In the genomic region with DNA sequence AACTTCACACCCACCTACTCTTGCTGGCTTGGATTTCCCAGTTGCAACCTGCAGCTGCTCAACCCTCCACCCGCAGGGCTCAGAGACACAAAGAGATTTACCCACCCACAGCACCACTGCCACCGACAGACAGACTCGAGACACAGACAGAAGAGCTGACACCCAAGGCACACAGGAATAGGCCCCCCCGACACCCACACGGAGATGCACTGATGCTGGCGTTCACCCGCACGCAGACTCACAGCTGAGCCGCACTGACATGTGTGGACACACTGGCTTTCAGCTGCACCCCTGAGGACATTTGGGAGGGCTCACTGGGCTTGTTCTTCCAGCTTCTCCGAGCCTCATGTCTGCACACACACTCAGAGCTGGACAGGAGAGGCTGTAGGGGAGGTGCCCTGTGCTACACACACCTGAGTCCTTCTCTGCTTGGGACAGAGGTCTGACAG, we compare ENCODE assay signal across 1 cellular context.
TF ChIP-seq lines count a peak whose summit lies in the region.

No MANE protein-coding gene starts in this region.

TF ChIP-seq in HepG2, 621 proteins besides CTCF, POLR2A, EP300 and RAD21 (continues in another document):
- TF ChIP-seq SAFB2 (CRISPR knock-in tag; IDR thresholded peaks at IDR 0.05; ENCODE audit: borderline replicate concordance, low read depth): 0 out of 2 replicates have a peak, but pooled peaks have one; percentile 5
- no peak for TF ChIP-seq TOPORS (CRISPR knock-in tag; IDR thresholded peaks at IDR 0.05)
- TF ChIP-seq ZNF552 (CRISPR knock-in tag; IDR thresholded peaks at IDR 0.05; ENCODE audit: borderline replicate concordance): no peak
- peak; percentile 44 for TF ChIP-seq ZMYM3 (CRISPR knock-in tag; IDR thresholded peaks at IDR 0.05)
- TF ChIP-seq ZNF468 (CRISPR knock-in tag; IDR thresholded peaks at IDR 0.05): no peak
- no peak for TF ChIP-seq ZNF354B (CRISPR knock-in tag; IDR thresholded peaks at IDR 0.05)
- TF ChIP-seq ZSCAN31 (CRISPR knock-in tag; IDR thresholded peaks at IDR 0.05; ENCODE audit: low read depth): no peak
- TF ChIP-seq ZNF326 (CRISPR knock-in tag; IDR thresholded peaks at IDR 0.05; ENCODE audit: borderline replicate concordance): no peak
- TF ChIP-seq ZNF841 (CRISPR knock-in tag; IDR thresholded peaks at IDR 0.05; ENCODE audit: borderline replicate concordance): no peak
- TF ChIP-seq, protein P1, sequence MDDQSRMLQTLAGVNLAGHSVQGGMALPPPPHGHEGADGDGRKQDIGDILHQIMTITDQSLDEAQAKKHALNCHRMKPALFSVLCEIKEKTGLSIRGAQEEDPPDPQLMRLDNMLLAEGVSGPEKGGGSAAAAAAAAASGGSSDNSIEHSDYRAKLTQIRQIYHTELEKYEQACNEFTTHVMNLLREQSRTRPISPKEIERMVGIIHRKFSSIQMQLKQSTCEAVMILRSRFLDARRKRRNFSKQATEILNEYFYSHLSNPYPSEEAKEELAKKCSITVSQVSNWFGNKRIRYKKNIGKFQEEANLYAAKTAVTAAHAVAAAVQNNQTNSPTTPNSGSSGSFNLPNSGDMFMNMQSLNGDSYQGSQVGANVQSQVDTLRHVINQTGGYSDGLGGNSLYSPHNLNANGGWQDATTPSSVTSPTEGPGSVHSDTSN (CRISPR knock-in tag; IDR thresholded peaks at IDR 0.05; ENCODE audit: borderline replicate concordance): no peak
- TF ChIP-seq, protein P2, sequence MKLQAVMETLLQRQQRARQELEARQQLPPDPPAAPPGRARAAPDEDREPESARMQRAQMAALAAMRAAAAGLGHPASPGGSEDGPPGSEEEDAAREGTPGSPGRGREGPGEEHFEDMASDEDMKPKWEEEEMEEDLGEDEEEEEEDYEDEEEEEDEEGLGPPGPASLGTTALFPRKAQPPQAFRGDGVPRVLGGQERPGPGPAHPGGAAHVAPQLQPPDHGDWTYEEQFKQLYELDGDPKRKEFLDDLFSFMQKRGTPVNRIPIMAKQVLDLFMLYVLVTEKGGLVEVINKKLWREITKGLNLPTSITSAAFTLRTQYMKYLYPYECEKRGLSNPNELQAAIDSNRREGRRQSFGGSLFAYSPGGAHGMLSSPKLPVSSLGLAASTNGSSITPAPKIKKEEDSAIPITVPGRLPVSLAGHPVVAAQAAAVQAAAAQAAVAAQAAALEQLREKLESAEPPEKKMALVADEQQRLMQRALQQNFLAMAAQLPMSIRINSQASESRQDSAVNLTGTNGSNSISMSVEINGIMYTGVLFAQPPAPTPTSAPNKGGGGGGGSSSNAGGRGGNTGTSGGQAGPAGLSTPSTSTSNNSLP (IDR thresholded peaks at IDR 0.05; ENCODE audit: low read depth, low read length): no peak
- no peak for TF ChIP-seq ZKSCAN1 (IDR thresholded peaks at IDR 0.05; ENCODE audit: low read length)
- TF ChIP-seq ZNF430 (CRISPR knock-in tag; IDR thresholded peaks at IDR 0.05): peak; percentile 16; the same call in 1 of the 2 replicates
- TF ChIP-seq ZNF296 (CRISPR knock-in tag; conservative IDR thresholded peaks at IDR 0.05): no peak
- 0 out of 2 replicates have a peak, but pooled peaks have one; percentile 64 for TF ChIP-seq ZNF839 (CRISPR knock-in tag; IDR thresholded peaks at IDR 0.05; ENCODE audit: borderline replicate concordance)
- 0 out of 2 replicates have a peak, but pooled peaks have one; percentile 8 for TF ChIP-seq ZNF776 (CRISPR knock-in tag; IDR thresholded peaks at IDR 0.05)
- TF ChIP-seq, protein P3, sequence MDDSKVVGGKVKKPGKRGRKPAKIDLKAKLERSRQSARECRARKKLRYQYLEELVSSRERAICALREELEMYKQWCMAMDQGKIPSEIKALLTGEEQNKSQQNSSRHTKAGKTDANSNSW (CRISPR knock-in tag; IDR thresholded peaks at IDR 0.05; ENCODE audit: borderline replicate concordance): no peak
- no peak for TF ChIP-seq POGZ (CRISPR knock-in tag; IDR thresholded peaks at IDR 0.05)
- TF ChIP-seq ZNF138 (CRISPR knock-in tag; IDR thresholded peaks at IDR 0.05; ENCODE audit: low read depth): no peak
- TF ChIP-seq ZSCAN9 (CRISPR knock-in tag; IDR thresholded peaks at IDR 0.05; ENCODE audit: borderline replicate concordance): no peak
- TF ChIP-seq, protein P4, sequence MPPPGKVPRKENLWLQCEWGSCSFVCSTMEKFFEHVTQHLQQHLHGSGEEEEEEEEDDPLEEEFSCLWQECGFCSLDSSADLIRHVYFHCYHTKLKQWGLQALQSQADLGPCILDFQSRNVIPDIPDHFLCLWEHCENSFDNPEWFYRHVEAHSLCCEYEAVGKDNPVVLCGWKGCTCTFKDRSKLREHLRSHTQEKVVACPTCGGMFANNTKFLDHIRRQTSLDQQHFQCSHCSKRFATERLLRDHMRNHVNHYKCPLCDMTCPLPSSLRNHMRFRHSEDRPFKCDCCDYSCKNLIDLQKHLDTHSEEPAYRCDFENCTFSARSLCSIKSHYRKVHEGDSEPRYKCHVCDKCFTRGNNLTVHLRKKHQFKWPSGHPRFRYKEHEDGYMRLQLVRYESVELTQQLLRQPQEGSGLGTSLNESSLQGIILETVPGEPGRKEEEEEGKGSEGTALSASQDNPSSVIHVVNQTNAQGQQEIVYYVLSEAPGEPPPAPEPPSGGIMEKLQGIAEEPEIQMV (CRISPR knock-in tag; IDR thresholded peaks at IDR 0.05; ENCODE audit: low read depth): no peak; the same call in 1 of the 2 replicates
- TF ChIP-seq TBX2 (CRISPR knock-in tag; IDR thresholded peaks at IDR 0.05; ENCODE audit: borderline replicate concordance): peak; percentile 3; the same call in 1 of the 2 replicates
- TF ChIP-seq HMG20A (CRISPR knock-in tag; IDR thresholded peaks at IDR 0.05; ENCODE audit: borderline replicate concordance): no peak
- 0 out of 2 replicates have a peak, but pooled peaks have one; percentile 27 for TF ChIP-seq ZMYM2 (CRISPR knock-in tag; IDR thresholded peaks at IDR 0.05)
- TF ChIP-seq SYNCRIP (IDR thresholded peaks at IDR 0.05; ENCODE audit: insufficient read depth, low read depth, low read length): no peak
- TF ChIP-seq ZNF562 (CRISPR knock-in tag; IDR thresholded peaks at IDR 0.05; ENCODE audit: borderline replicate concordance): no peak
- TF ChIP-seq ZNF670 (CRISPR knock-in tag; IDR thresholded peaks at IDR 0.05; ENCODE audit: borderline replicate concordance): no peak
- TF ChIP-seq FOXJ3 (CRISPR knock-in tag; IDR thresholded peaks at IDR 0.05; ENCODE audit: borderline replicate concordance): no peak
- TF ChIP-seq, protein P5, sequence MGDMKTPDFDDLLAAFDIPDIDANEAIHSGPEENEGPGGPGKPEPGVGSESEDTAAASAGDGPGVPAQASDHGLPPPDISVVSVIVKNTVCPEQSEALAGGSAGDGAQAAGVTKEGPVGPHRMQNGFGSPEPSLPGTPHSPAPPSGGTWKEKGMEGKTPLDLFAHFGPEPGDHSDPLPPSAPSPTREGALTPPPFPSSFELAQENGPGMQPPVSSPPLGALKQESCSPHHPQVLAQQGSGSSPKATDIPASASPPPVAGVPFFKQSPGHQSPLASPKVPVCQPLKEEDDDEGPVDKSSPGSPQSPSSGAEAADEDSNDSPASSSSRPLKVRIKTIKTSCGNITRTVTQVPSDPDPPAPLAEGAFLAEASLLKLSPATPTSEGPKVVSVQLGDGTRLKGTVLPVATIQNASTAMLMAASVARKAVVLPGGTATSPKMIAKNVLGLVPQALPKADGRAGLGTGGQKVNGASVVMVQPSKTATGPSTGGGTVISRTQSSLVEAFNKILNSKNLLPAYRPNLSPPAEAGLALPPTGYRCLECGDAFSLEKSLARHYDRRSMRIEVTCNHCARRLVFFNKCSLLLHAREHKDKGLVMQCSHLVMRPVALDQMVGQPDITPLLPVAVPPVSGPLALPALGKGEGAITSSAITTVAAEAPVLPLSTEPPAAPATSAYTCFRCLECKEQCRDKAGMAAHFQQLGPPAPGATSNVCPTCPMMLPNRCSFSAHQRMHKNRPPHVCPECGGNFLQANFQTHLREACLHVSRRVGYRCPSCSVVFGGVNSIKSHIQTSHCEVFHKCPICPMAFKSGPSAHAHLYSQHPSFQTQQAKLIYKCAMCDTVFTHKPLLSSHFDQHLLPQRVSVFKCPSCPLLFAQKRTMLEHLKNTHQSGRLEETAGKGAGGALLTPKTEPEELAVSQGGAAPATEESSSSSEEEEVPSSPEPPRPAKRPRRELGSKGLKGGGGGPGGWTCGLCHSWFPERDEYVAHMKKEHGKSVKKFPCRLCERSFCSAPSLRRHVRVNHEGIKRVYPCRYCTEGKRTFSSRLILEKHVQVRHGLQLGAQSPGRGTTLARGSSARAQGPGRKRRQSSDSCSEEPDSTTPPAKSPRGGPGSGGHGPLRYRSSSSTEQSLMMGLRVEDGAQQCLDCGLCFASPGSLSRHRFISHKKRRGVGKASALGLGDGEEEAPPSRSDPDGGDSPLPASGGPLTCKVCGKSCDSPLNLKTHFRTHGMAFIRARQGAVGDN (CRISPR knock-in tag; IDR thresholded peaks at IDR 0.05): peak; percentile 55; the same call in 1 of the 2 replicates
- TF ChIP-seq, protein P6, sequence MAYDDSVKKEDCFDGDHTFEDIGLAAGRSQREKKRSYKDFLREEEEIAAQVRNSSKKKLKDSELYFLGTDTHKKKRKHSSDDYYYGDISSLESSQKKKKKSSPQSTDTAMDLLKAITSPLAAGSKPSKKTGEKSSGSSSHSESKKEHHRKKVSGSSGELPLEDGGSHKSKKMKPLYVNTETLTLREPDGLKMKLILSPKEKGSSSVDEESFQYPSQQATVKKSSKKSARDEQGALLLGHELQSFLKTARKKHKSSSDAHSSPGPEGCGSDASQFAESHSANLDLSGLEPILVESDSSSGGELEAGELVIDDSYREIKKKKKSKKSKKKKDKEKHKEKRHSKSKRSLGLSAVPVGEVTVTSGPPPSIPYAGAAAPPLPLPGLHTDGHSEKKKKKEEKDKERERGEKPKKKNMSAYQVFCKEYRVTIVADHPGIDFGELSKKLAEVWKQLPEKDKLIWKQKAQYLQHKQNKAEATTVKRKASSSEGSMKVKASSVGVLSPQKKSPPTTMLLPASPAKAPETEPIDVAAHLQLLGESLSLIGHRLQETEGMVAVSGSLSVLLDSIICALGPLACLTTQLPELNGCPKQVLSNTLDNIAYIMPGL (CRISPR knock-in tag; IDR thresholded peaks at IDR 0.05; ENCODE audit: borderline replicate concordance in 1 of 2, low read depth in 1 of 2): no peak
- TF ChIP-seq TBP (CRISPR knock-in tag; IDR thresholded peaks at IDR 0.05): no peak
- TF ChIP-seq HHEX (CRISPR knock-in tag; IDR thresholded peaks at IDR 0.05): no peak
- 0 out of 2 replicates have a peak, but pooled peaks have one; percentile 41 for TF ChIP-seq CHCHD3 (CRISPR knock-in tag; IDR thresholded peaks at IDR 0.05)
- TF ChIP-seq GPN1 (CRISPR knock-in tag; IDR thresholded peaks at IDR 0.05; ENCODE audit: borderline replicate concordance): no peak
- TF ChIP-seq, protein P7, sequence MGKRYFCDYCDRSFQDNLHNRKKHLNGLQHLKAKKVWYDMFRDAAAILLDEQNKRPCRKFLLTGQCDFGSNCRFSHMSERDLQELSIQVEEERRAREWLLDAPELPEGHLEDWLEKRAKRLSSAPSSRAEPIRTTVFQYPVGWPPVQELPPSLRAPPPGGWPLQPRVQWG (CRISPR knock-in tag; IDR thresholded peaks at IDR 0.05; ENCODE audit: borderline replicate concordance, low read depth): no peak
- no peak for TF ChIP-seq HOXA7 (CRISPR knock-in tag; IDR thresholded peaks at IDR 0.05)
- TF ChIP-seq TEAD3 (CRISPR knock-in tag; optimal IDR thresholded peaks at IDR 0.05; ENCODE audit: borderline replicate concordance): no peak
- TF ChIP-seq ZNF598 (CRISPR knock-in tag; IDR thresholded peaks at IDR 0.05; ENCODE audit: borderline replicate concordance): peak; percentile 78; the same call in 1 of the 2 replicates
- no peak for TF ChIP-seq MIER2 (CRISPR knock-in tag; IDR thresholded peaks at IDR 0.05)
- TF ChIP-seq HOXA9 (CRISPR knock-in tag; IDR thresholded peaks at IDR 0.05; ENCODE audit: borderline replicate concordance): no peak
- 0 out of 2 replicates have a peak, but pooled peaks have one; percentile 6 for TF ChIP-seq ZNF251 (CRISPR knock-in tag; IDR thresholded peaks at IDR 0.05)
- TF ChIP-seq HMGA1 (CRISPR knock-in tag; conservative IDR thresholded peaks at IDR 0.05): no peak
- TF ChIP-seq ZZZ3 (CRISPR knock-in tag; IDR thresholded peaks at IDR 0.05; ENCODE audit: borderline replicate concordance): 0 out of 2 replicates have a peak, but pooled peaks have one; percentile 6
- TF ChIP-seq RNF2 (conservative IDR thresholded peaks at IDR 0.05; ENCODE audit: low read depth): no peak
- no peak for TF ChIP-seq ZFAT (CRISPR knock-in tag; conservative IDR thresholded peaks at IDR 0.05)
- TF ChIP-seq, protein P8, sequence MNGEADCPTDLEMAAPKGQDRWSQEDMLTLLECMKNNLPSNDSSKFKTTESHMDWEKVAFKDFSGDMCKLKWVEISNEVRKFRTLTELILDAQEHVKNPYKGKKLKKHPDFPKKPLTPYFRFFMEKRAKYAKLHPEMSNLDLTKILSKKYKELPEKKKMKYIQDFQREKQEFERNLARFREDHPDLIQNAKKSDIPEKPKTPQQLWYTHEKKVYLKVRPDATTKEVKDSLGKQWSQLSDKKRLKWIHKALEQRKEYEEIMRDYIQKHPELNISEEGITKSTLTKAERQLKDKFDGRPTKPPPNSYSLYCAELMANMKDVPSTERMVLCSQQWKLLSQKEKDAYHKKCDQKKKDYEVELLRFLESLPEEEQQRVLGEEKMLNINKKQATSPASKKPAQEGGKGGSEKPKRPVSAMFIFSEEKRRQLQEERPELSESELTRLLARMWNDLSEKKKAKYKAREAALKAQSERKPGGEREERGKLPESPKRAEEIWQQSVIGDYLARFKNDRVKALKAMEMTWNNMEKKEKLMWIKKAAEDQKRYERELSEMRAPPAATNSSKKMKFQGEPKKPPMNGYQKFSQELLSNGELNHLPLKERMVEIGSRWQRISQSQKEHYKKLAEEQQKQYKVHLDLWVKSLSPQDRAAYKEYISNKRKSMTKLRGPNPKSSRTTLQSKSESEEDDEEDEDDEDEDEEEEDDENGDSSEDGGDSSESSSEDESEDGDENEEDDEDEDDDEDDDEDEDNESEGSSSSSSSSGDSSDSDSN (CRISPR knock-in tag; IDR thresholded peaks at IDR 0.05): peak; percentile 39; the same call in 1 of the 2 replicates
- no peak for TF ChIP-seq NFYB (CRISPR knock-in tag; IDR thresholded peaks at IDR 0.05)
- TF ChIP-seq SP2 (CRISPR knock-in tag; IDR thresholded peaks at IDR 0.05): no peak
- TF ChIP-seq NR1H2 (CRISPR knock-in tag; IDR thresholded peaks at IDR 0.05; ENCODE audit: borderline replicate concordance, low read depth): peak; percentile 60; the same call in 1 of the 2 replicates
- TF ChIP-seq SMARCC2 (IDR thresholded peaks at IDR 0.05): no peak
- TF ChIP-seq SATB2 (CRISPR knock-in tag; IDR thresholded peaks at IDR 0.05): no peak
- TF ChIP-seq NR3C1 (CRISPR knock-in tag; IDR thresholded peaks at IDR 0.05): no peak
- TF ChIP-seq SETDB1 (CRISPR knock-in tag; IDR thresholded peaks at IDR 0.05; ENCODE audit: borderline replicate concordance): no peak
- no peak for TF ChIP-seq XRCC5 (optimal IDR thresholded peaks at IDR 0.05; ENCODE audit: low read length)
- TF ChIP-seq, protein P9, sequence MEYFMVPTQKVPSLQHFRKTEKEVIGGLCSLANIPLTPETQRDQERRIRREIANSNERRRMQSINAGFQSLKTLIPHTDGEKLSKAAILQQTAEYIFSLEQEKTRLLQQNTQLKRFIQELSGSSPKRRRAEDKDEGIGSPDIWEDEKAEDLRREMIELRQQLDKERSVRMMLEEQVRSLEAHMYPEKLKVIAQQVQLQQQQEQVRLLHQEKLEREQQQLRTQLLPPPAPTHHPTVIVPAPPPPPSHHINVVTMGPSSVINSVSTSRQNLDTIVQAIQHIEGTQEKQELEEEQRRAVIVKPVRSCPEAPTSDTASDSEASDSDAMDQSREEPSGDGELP (IDR thresholded peaks at IDR 0.05; ENCODE audit: borderline replicate concordance, low read depth): 0 out of 2 replicates have a peak, but pooled peaks have one; percentile 5
- TF ChIP-seq ZNF761 (CRISPR knock-in tag; conservative IDR thresholded peaks at IDR 0.05): 0 out of 2 replicates have a peak, but pooled peaks have one; percentile 10
- TF ChIP-seq MAF1 (CRISPR knock-in tag; IDR thresholded peaks at IDR 0.05; ENCODE audit: borderline replicate concordance): no peak
- 0 out of 2 replicates have a peak, but pooled peaks have one; percentile 5 for TF ChIP-seq ETV5 (CRISPR knock-in tag; IDR thresholded peaks at IDR 0.05; ENCODE audit: borderline replicate concordance)
